8 cellular contexts compared by ENCODE assay signal in the genomic region with DNA sequence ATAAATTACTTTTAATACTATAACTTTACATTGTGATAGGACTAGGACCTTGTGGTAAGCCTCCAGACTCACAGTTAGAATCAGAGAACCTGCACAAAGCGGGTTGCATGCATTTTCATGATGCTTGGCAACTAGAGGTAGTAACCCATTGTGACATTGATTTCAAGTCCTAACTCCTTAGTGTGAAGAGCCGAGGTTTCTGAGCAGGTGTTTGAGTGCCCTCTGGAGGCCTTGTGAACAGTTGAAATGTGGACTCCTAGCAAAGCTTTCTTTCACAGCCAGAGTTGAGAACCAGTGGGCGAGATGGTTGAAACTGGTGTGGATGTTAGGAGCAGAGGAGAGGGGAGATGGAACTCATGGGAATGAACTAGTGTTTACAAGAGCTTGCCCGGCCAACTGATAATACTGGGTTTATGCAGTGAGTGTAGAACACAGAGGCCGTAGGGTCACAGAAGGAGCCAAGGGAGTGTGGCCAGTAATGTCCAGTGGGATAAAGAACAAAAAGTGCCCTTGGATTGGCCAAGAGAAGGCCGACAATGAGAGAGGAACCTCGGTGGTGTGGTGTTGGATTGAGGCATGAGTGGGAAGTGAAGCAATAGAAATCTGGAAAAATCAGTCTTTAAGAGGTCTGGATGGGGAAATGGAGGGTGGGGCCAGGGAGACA. TPM values are rescaled to one million over a fixed set of nuclear protein-coding genes. Genes with fewer than 3 reads are reported as not detected.
DNase-seq lines count a peak whose midpoint lies in the region; ATAC-seq and TF ChIP-seq lines count a peak whose summit lies in the region.

No MANE protein-coding gene starts in this region.

- DNase-seq in Caki2 (ENCODE audit: low read depth): peak; percentile 27
- peak; percentile 25 for DNase-seq in activated T-helper 1 cell treated with anti-CD3 and anti-CD28 coated beads, Interleukin-12 subunit alpha, Interleukin-12 subunit beta, Interleukin-2, Interleukin-4 antibody, amounts not matched to agents 30 ng/mL and 10 ng/mL and 1 ng/mL, durations not matched to agents 14 hours and 24 hours and 36 hours (ENCODE audit: low spot score)
- peak; percentile 56 to 85 for DNase-seq in foreskin fibroblast
- no peak for DNase-seq in osteocyte (ENCODE audit: extremely low spot score, unreplicated experiment)
- DNase-seq in NK-92 treated with Interleukin-12 subunit alpha and Interleukin-12 subunit beta, amount 100 ng/mL, for 24 hours (lab: John Stamatoyannopoulos, UW): no peak
- no peak for DNase-seq in suprapubic skin (ENCODE audit: low spot score in 2 of 2)

- no peak overlapping the region for H2AFZ ChIP-seq in OCI-LY3 (ENCODE audit: low read depth, low read length)

- no peak overlapping the region for H3K27ac Mint-ChIP-seq in activated T-helper 1 cell treated with anti-CD3 and anti-CD28 coated beads, Interleukin-12 subunit alpha, Interleukin-12 subunit beta, Interleukin-2, Interleukin-4 antibody, amounts not matched to agents 30 ng/mL and 10 ng/mL and 1 ng/mL, durations not matched to agents 14 hours and 24 hours and 36 hours
- no peak overlapping the region for H3K27ac Mint-ChIP-seq in osteocyte (ENCODE audit: unreplicated experiment)

- WGBS in suprapubic skin: 64% methylated on average over 7 of the region's 7 CpGs

- peaks cover 13% of the 10 kb centered on the region for H3K4me1 Mint-ChIP-seq in activated T-helper 1 cell treated with anti-CD3 and anti-CD28 coated beads, Interleukin-12 subunit alpha, Interleukin-12 subunit beta, Interleukin-2, Interleukin-4 antibody, amounts not matched to agents 30 ng/mL and 10 ng/mL and 1 ng/mL, durations not matched to agents 14 hours and 24 hours and 36 hours (ENCODE audit: low read depth)
- H3K4me1 Mint-ChIP-seq in osteocyte (ENCODE audit: unreplicated experiment): peaks cover 24% of the 10 kb centered on the region

- no peaks in the 10 kb centered on the region for H3K27me3 Mint-ChIP-seq in activated T-helper 1 cell treated with anti-CD3 and anti-CD28 coated beads, Interleukin-12 subunit alpha, Interleukin-12 subunit beta, Interleukin-2, Interleukin-4 antibody, amounts not matched to agents 30 ng/mL and 10 ng/mL and 1 ng/mL, durations not matched to agents 14 hours and 24 hours and 36 hours (ENCODE audit: insufficient read depth)
- no peaks in the 10 kb centered on the region for H3K27me3 Mint-ChIP-seq in osteocyte (ENCODE audit: unreplicated experiment)

- H3K9ac ChIP-seq in OCI-LY3 (ENCODE audit: low read length): no peak overlapping the region

- peak; percentile 57 for ATAC-seq in HG02610 (IDR thresholded peaks at IDR 0.05; ENCODE audit: unreplicated experiment)

- no peak overlapping the region for H3K4me2 ChIP-seq in OCI-LY3 (ENCODE audit: low read length)

- H3K4me1 ChIP-seq in OCI-LY3 (ENCODE audit: low read length): no peaks in the 10 kb centered on the region
- no peaks in the 10 kb centered on the region for H3K4me1 ChIP-seq in suprapubic skin

- intact Hi-C loops in activated T-helper 1 cell treated with anti-CD3 and anti-CD28 coated beads, Interleukin-12 subunit alpha, Interleukin-12 subunit beta, Interleukin-2, Interleukin-4 antibody, amounts not matched to agents 30 ng/mL and 10 ng/mL and 1 ng/mL, durations not matched to agents 14 hours and 24 hours and 36 hours (cut with micrococcal nuclease): loop anchor here (1.0 kb wide), 2 partner anchors 79 to 183 kb away; no protein-coding TSS in a partner anchor

- no peak for TF ChIP-seq POLR2A in suprapubic skin (IDR thresholded peaks at IDR 0.05)

- TF ChIP-seq CTCF in OCI-LY3 (IDR thresholded peaks at IDR 0.05; ENCODE audit: low read depth, low read length): peak; percentile 68
- TF ChIP-seq CTCF in foreskin fibroblast (IDR thresholded peaks at IDR 0.05; ENCODE audit: low read depth, low read length): peak; percentile 83
- peak; percentile 71 for TF ChIP-seq CTCF in osteocyte (IDR thresholded peaks at IDR 0.05)
- TF ChIP-seq CTCF in suprapubic skin (IDR thresholded peaks at IDR 0.05): peak in 1 of 2 donors; percentile 45

- H3K4me3 ChIP-seq in OCI-LY3 (ENCODE audit: low read length) (no peak overlapping the region), foreskin fibroblast (ENCODE audit: low read depth in 1 of 2, low read length in 2 of 2) (no peak overlapping the region), suprapubic skin (no peak overlapping the region)

- no peak for TF ChIP-seq EP300 in suprapubic skin (IDR thresholded peaks at IDR 0.05)

- peaks cover 16% of the 10 kb centered on the region for H3K36me3 ChIP-seq in OCI-LY3 (replicated peaks; ENCODE audit: low read depth, low read length)
- H3K36me3 ChIP-seq in suprapubic skin: peaks cover 24% of the 10 kb centered on the region

- H3K4me3 Mint-ChIP-seq in activated T-helper 1 cell treated with anti-CD3 and anti-CD28 coated beads, Interleukin-12 subunit alpha, Interleukin-12 subunit beta, Interleukin-2, Interleukin-4 antibody, amounts not matched to agents 30 ng/mL and 10 ng/mL and 1 ng/mL, durations not matched to agents 14 hours and 24 hours and 36 hours: no peak overlapping the region
- no peak overlapping the region for H3K4me3 Mint-ChIP-seq in osteocyte (ENCODE audit: unreplicated experiment)

- H3K27me3 ChIP-seq in OCI-LY3 (ENCODE audit: low read depth, low read length) (no peaks in the 10 kb centered on the region), suprapubic skin (no peaks in the 10 kb centered on the region)

- H3K9me3 ChIP-seq in OCI-LY3 (ENCODE audit: insufficient read depth, low read length) (no peaks in the 10 kb centered on the region), suprapubic skin (no peaks in the 10 kb centered on the region)

- peaks cover 35% of the 10 kb centered on the region for H4K20me1 ChIP-seq in OCI-LY3 (ENCODE audit: insufficient read depth, low read length)

- H3K9me3 Mint-ChIP-seq in activated T-helper 1 cell treated with anti-CD3 and anti-CD28 coated beads, Interleukin-12 subunit alpha, Interleukin-12 subunit beta, Interleukin-2, Interleukin-4 antibody, amounts not matched to agents 30 ng/mL and 10 ng/mL and 1 ng/mL, durations not matched to agents 14 hours and 24 hours and 36 hours: no peaks in the 10 kb centered on the region
- H3K9me3 Mint-ChIP-seq in osteocyte (ENCODE audit: unreplicated experiment): no peaks in the 10 kb centered on the region

- no peak overlapping the region for H3K27ac ChIP-seq in OCI-LY3 (ENCODE audit: low read length)
- H3K27ac ChIP-seq in suprapubic skin: no peak overlapping the region

- peaks cover 13% of the 10 kb centered on the region for H3K79me2 ChIP-seq in OCI-LY3 (ENCODE audit: low read length)

- peaks cover 19% of the 10 kb centered on the region for H3K36me3 Mint-ChIP-seq in activated T-helper 1 cell treated with anti-CD3 and anti-CD28 coated beads, Interleukin-12 subunit alpha, Interleukin-12 subunit beta, Interleukin-2, Interleukin-4 antibody, amounts not matched to agents 30 ng/mL and 10 ng/mL and 1 ng/mL, durations not matched to agents 14 hours and 24 hours and 36 hours (ENCODE audit: low read depth)
- H3K36me3 Mint-ChIP-seq in osteocyte (ENCODE audit: unreplicated experiment): peaks cover 27% of the 10 kb centered on the region

- in situ Hi-C loops in Caki2 (cut with HindIII; ENCODE audit: low pct_unique_long_range_greater_than_20kb, low sequenced_read_pairs): no loop called here

RNA-seq across cellular contexts. Expression of a gene that starts 10.9 kb away (rescaled TPM):
- total RNA-seq in Caki2 (2014; rRNA removed; shearing (Covaris generic); ENCODE audit: low replicate concordance): 44.9 and 63.4 TPM in 2 replicates
- total RNA-seq in activated T-helper 1 cell treated with anti-CD3 and anti-CD28 coated beads, Interleukin-12 subunit alpha, Interleukin-12 subunit beta, Interleukin-2, Interleukin-4 antibody, amounts not matched to agents 30 ng/mL and 10 ng/mL and 1 ng/mL, durations not matched to agents 14 hours and 24 hours and 36 hours: 66.9 and 68.1 TPM in 2 replicates
- total RNA-seq in osteocyte (133 and 134 TPM in 2 replicates), suprapubic skin (10 to 100 TPM; 29.6 to 39.6 (median 32.8) TPM)

RNA-seq across cellular contexts. Expression of a gene that starts 11.3 kb away (rescaled TPM):
- 3.5 and 4.3 TPM in 2 replicates for total RNA-seq in Caki2 (2014; rRNA removed; shearing (Covaris generic); ENCODE audit: low replicate concordance)
- total RNA-seq in activated T-helper 1 cell treated with anti-CD3 and anti-CD28 coated beads, Interleukin-12 subunit alpha, Interleukin-12 subunit beta, Interleukin-2, Interleukin-4 antibody, amounts not matched to agents 30 ng/mL and 10 ng/mL and 1 ng/mL, durations not matched to agents 14 hours and 24 hours and 36 hours: 7.7 and 8.3 TPM in 2 replicates
- total RNA-seq in osteocyte: 52.6 and 55.1 TPM in 2 replicates
- 10 to 100 TPM in 2 of 4 donors, 1 to 10 TPM in 2; 6.5 to 17.1 (median 10.6) TPM for total RNA-seq in suprapubic skin

Comparison
In these comparisons a context has a peak if more than half of its experiments do, and no peak if none do; other contexts are left out.
1. DNase-seq: peak in Caki2 (single experiment), activated T-helper 1 cell treated with anti-CD3 and anti-CD28 coated beads, Interleukin-12 subunit alpha, Interleukin-12 subunit beta, Interleukin-2, Interleukin-4 antibody, amounts not matched to agents 30 ng/mL and 10 ng/mL and 1 ng/mL, durations not matched to agents 14 hours and 24 hours and 36 hours (single experiment) and foreskin fibroblast (2 of 2); none in osteocyte (single experiment), NK-92 treated with Interleukin-12 subunit alpha and Interleukin-12 subunit beta, amount 100 ng/mL, for 24 hours (single experiment) and suprapubic skin (0 of 2).